Comparison of ENCODE assay signal across 11 cellular contexts in the genomic region with DNA sequence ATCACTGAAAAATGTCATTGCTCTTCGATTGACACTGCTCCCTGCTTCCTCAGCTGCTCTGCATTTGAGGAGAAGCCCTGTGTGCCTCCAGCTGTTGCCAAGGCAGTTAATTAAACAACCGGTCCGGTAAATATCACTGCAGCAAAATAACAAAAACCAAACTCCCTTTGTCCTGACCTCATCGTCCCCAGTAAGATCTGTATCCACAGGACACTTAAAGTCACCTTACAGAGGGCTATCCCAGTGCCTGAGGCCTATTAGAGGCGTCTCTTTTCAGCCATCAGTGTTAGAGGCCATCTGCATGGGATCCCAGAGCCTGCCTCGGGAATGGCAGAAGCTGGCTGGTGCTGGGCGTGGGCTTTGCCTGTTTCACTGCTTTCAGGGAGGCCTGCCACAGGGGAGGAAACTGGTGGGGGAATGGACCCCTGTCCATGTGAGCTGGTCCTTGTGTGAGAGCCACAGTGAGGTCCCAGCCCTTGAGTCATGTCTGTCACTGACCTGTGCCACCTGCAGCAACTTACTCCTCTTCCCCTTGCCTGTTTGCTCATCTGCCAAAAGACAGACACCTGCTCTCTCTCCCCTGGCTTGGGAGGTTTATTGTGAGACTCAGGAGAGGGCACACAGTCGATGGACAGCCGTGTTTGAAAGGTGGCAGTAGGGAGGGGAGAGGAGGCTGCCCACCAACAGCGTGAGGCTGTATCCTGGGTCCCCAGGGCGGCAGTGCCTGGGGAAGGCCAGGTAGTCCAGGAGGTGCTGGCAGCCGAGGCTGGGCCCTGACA.
DNase-seq lines count a peak whose midpoint lies in the region; ATAC-seq, FAIRE-seq and TF ChIP-seq lines count a peak whose summit lies in the region.
"Had no signal": no experiment of that assay in that cellular context is flagged by ENCODE, and none has a peak within 500 bp of the region (broad histone marks: within the 10 kb centered on the region; RNA-seq: fewer than 3 reads in every experiment).

No MANE protein-coding gene starts in this region.

- peaks cover 36% of the 10 kb centered on the region for H3K4me1 Mint-ChIP-seq in progenitor cell of endocrine pancreas (ENCODE audit: low read depth)
- peaks cover 0 to 7% of the 10 kb centered on the region in 2 donors for H3K4me1 Mint-ChIP-seq in natural killer cell

- H3K4me3 Mint-ChIP-seq in progenitor cell of endocrine pancreas (ENCODE audit: low read depth) (peak overlapping the region; percentile 11), natural killer cell (no peak overlapping the region)
- H3K4me3 Mint-ChIP-seq: activated naive CD4-positive, alpha-beta T cell treated with anti-CD3 and anti-CD28 coated beads for 36 hours had no signal

- H3K9me3 Mint-ChIP-seq in progenitor cell of endocrine pancreas (ENCODE audit: low read depth), result no peaks in the 10 kb centered on the region
- H3K9me3 Mint-ChIP-seq in natural killer cell, result no peaks in the 10 kb centered on the region
- H3K9me3 Mint-ChIP-seq: activated naive CD4-positive, alpha-beta T cell treated with anti-CD3 and anti-CD28 coated beads for 36 hours had no signal

- no peaks in the 10 kb centered on the region for H3K27me3 Mint-ChIP-seq in progenitor cell of endocrine pancreas
- no peaks in the 10 kb centered on the region for H3K27me3 Mint-ChIP-seq in natural killer cell (ENCODE audit: low read depth in 2 of 2)

- H3K36me3 Mint-ChIP-seq in progenitor cell of endocrine pancreas (ENCODE audit: insufficient read depth) (no peaks in the 10 kb centered on the region), natural killer cell (no peaks in the 10 kb centered on the region)

- no peak for FAIRE-seq in HTR-8/SVneo (lab: Jason Lieb, UNC)
- FAIRE-seq: GM18507 had no signal

- no peak overlapping the region for H3K4me3 ChIP-seq in esophagus (ENCODE audit: low read depth in 1 of 2, low read length in 2 of 2)

- no peak for ATAC-seq in natural killer cell

- no peaks in the 10 kb centered on the region for H3K9me3 ChIP-seq in esophagus (ENCODE audit: control insufficient read depth in 2 of 2, insufficient read depth in 1 of 2, low read depth in 1 of 2, low read length in 1 of 2)

- peaks cover 17 to 39% of the 10 kb centered on the region in 2 donors for H3K4me1 ChIP-seq in esophagus (ENCODE audit: control insufficient read depth in 2 of 2, insufficient read depth in 2 of 2, low read length in 1 of 2)

- H3K27me3 ChIP-seq in esophagus (ENCODE audit: control insufficient read depth in 1 of 2, insufficient read depth in 2 of 2, low read length in 2 of 2), result no peaks in the 10 kb centered on the region

- DNase-seq in DMS153 (lab: John Stamatoyannopoulos, UW) (peak; percentile 20), NCI-H510A treated with DMSO at 0.1 percent for 48 hours (lab: John Stamatoyannopoulos, UW) (peak; percentile 69), progenitor cell of endocrine pancreas (ENCODE audit: low spot score, unreplicated experiment) (no peak), SW 1271 (lab: John Stamatoyannopoulos, UW) (no peak), HTR-8/SVneo (ENCODE audit: insufficient read length, low spot score) (no peak), pons (ENCODE audit: low spot score) (no peak), natural killer cell (no peak)
- DNase-seq: activated naive CD4-positive, alpha-beta T cell treated with anti-CD3 and anti-CD28 coated beads for 36 hours; NCI-H2227 treated with DMSO at 0.1 percent for 48 hours had no signal

- H3K27ac Mint-ChIP-seq in progenitor cell of endocrine pancreas (peak overlapping the region; percentile 95), natural killer cell (no peak overlapping the region)
- H3K27ac Mint-ChIP-seq: activated naive CD4-positive, alpha-beta T cell treated with anti-CD3 and anti-CD28 coated beads for 36 hours had no signal

- peaks cover 3 to 28% of the 10 kb centered on the region in 2 donors for H3K36me3 ChIP-seq in esophagus (ENCODE audit: control insufficient read depth in 2 of 2, insufficient read depth in 2 of 2, low read length in 1 of 2)

- 50 to 53% methylated on average over 12 of the region's 12 CpGs for WGBS in esophagus, 2 donors

- TF ChIP-seq CTCF in progenitor cell of endocrine pancreas (IDR thresholded peaks at IDR 0.05; ENCODE audit: unreplicated experiment) (no peak), natural killer cell (IDR thresholded peaks at IDR 0.05) (no peak)

- H3K27ac ChIP-seq in esophagus (ENCODE audit: low read depth in 2 of 2, low read length in 1 of 2), result peak overlapping the region; percentile 82 to 89

- intact Hi-C loops in natural killer cell (cut with micrococcal nuclease), result no loop called here

Comparison
In these comparisons a context has a peak if more than half of its experiments do, and no peak if none do; other contexts are left out.
1. DNase-seq: peak in DMS153 (single experiment) and NCI-H510A treated with DMSO at 0.1 percent for 48 hours (single experiment); none in progenitor cell of endocrine pancreas (single experiment), SW 1271 (0 of 2), HTR-8/SVneo (single experiment), pons (single experiment) and natural killer cell (single experiment).